Comparison of ENCODE assay signal across 1 cellular context in the genomic region with DNA sequence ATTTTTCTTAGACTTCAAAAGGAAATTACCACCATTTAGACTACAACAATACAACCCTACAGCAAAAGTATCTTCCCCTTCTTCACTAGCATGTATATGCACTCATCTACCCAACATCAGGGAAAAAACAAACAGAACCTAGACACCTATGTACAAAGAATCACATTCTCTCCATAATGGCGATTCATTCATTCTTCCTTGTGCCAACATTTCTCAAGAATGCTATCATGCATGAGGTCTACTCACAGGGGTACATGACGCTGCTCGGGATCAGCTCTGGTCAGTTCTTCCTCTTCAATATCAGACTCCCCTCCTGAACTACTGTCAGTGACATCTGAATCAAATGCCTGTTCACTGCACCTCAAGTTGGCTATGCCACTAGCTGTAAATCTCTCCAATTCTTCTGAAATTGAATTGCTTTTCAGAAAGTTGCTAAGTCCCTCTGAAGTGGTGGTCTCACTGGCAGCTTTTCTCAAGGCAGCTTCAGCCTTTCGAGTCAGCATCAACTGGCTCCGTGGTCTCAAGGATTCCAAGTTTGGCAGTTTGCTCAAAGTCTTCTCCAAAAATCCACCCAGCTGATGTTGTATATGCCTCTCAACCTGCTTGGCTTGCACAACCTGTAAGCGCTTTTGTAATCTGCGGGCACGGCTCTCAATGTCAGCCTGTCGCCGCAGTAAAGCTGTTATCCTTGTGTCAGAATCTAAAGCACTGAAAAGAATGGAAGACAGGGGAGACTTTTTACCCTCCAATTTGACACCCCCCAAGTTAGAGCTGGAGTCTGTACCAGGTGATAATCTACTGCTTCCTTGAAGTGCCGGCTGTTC.
TF ChIP-seq lines count a peak whose summit lies in the region.

No MANE protein-coding gene starts in this region.

TF ChIP-seq in IMR-90, 13 proteins besides CTCF, POLR2A, EP300 and RAD21:
- TF ChIP-seq ELK1 (IDR thresholded peaks at IDR 0.05; ENCODE audit: borderline replicate concordance, low read depth, low read length) (no peak), MXI1 (IDR thresholded peaks at IDR 0.05; ENCODE audit: borderline replicate concordance, low read depth, low read length) (no peak), SMC3 (IDR thresholded peaks at IDR 0.05; ENCODE audit: low read depth, low read length) (no peak), FOS (IDR thresholded peaks at IDR 0.05; ENCODE audit: low read depth, low read length) (no peak), RFX5 (IDR thresholded peaks at IDR 0.05; ENCODE audit: low read depth, low read length) (no peak), MAZ (IDR thresholded peaks at IDR 0.05; ENCODE audit: borderline replicate concordance, low read depth, low read length) (no peak), NFE2L2 (IDR thresholded peaks at IDR 0.05; ENCODE audit: low read depth, low read length) (no peak)
